Comparison of ENCODE assay signal across 24 cellular contexts in genomic region chr4:79900182-79900581, GRCh38.
"Had no signal": no experiment of that assay in that cellular context is flagged by ENCODE, and none has a peak within 500 bp of the region (broad histone marks: within the 10 kb centered on the region; RNA-seq: fewer than 3 reads in every experiment).

No MANE protein-coding gene starts in this region.

- H3K36me3 ChIP-seq: gastrocnemius medialis, lower lobe of right lung had no signal

- H3K4me1 ChIP-seq: esophagus squamous epithelium, gastrocnemius medialis, heart right ventricle, left lung, lower lobe of right lung had no signal

- ATAC-seq: esophagus mucosa, gastrocnemius medialis, heart right ventricle, left cardiac atrium, left lung, left ventricle myocardium superior, lower lobe of right lung, mucosa of descending colon had no signal

- H3K27ac ChIP-seq: coronary artery, dorsolateral prefrontal cortex, epithelial cell of prostate, esophagus squamous epithelium, gastrocnemius medialis, heart right ventricle, left lung, lower lobe of right lung had no signal

- FAIRE-seq: islet of Langerhans, keratinocyte had no signal

- DNase-seq: dermis blood vessel endothelial cell; dorsolateral prefrontal cortex; effector CD4-positive, alpha-beta T cell; effector memory CD4-positive, alpha-beta T cell; erythroblast; esophagus squamous epithelium; foreskin fibroblast; foreskin melanocyte; gastrocnemius medialis; glutamatergic neuron; head of caudate nucleus; heart right ventricle; hippocampal formation; left cardiac atrium; left lung; left ventricle myocardium superior; lower lobe of right lung; mesenchymal stem cell; mucosa of descending colon had no signal

- H3K4me3 ChIP-seq: coronary artery, dorsolateral prefrontal cortex, esophagus squamous epithelium, gastrocnemius medialis, heart right ventricle, left lung, lower lobe of right lung, mucosa of descending colon had no signal

- H3K9me3 ChIP-seq: esophagus squamous epithelium, gastrocnemius medialis, left lung, lower lobe of right lung, mucosa of descending colon had no signal

- H3K27me3 ChIP-seq: dorsolateral prefrontal cortex, esophagus squamous epithelium, gastrocnemius medialis, heart right ventricle, left lung had no signal
